12 cellular contexts compared by ENCODE assay signal in the genomic region with DNA sequence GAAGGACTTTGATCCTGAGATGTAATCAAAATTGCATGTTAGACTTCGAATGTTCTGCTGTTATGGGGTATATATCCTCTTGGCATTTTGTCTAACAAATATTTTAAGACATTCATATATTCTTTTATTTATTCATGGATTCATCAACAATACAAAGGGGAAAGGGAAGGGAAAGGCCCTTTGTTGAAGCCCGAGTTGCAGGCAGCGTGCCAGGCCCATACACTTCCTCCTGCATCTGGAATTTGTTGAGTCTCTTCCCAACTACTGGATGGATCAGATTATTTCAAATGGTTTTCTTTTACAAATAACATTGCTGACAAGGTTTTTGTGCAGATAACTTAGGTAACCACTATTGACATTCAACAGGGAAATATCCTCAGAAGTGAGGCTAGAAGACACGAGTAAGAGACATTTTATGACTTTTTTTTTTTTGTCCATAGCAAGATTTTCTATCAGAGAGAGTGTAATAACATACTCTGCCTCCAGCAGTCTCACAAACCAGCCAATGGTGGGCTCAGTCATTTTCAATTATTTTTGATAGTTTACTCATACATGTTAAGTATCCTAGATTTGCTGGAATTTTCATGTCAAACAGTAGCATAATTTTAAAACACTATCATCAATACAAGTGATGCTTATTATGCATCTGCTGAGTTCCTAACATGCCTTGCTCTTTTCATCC.
DNase-seq lines count a peak whose midpoint lies in the region; ATAC-seq, FAIRE-seq and TF ChIP-seq lines count a peak whose summit lies in the region.
"Had no signal": no experiment of that assay in that cellular context is flagged by ENCODE, and none has a peak within 500 bp of the region (broad histone marks: within the 10 kb centered on the region; RNA-seq: fewer than 3 reads in every experiment).

No MANE protein-coding gene starts in this region.

- H3K27ac Mint-ChIP-seq in IgD-negative memory B cell (peak overlapping the region in 2 of 3 donors; percentile 39 to 94), neural progenitor cell (no peak overlapping the region)

- no peaks in the 10 kb centered on the region for H4K20me1 ChIP-seq in K562 (replicated peaks; ENCODE audit: control insufficient read depth, insufficient read depth, low read length)
- no peaks in the 10 kb centered on the region for H4K20me1 ChIP-seq in neural progenitor cell (ENCODE audit: low read depth)

- no peaks in the 10 kb centered on the region for H3K27me3 ChIP-seq in K562 (ENCODE audit: control insufficient read depth in 2 of 2, insufficient read depth in 2 of 2, low read length in 2 of 2)
- H3K27me3 ChIP-seq in neural progenitor cell, result no peaks in the 10 kb centered on the region
- H3K27me3 ChIP-seq: pancreas had no signal

- BruUV-seq in K562 (replicated peaks; lab: Mats Ljungman, UMichigan), result no TSS peak

- H2AFZ ChIP-seq in K562 (ENCODE audit: low read depth, low read length), result no peak overlapping the region
- H2AFZ ChIP-seq in neural progenitor cell (replicated peaks), result no peak overlapping the region

- TF ChIP-seq EP300 in K562 (IDR thresholded peaks at IDR 0.05; ENCODE audit: low read length), result no peak

- CTCF ChIA-PET in K562 (lab: Yijun Ruan, JAX; ENCODE audit: low intra/inter-chr PET ratio), result no interaction called here

- H3K9me3 ChIP-seq in K562 (replicated peaks; ENCODE audit: control insufficient read depth, insufficient read depth, low read depth, low read length), result no peaks in the 10 kb centered on the region
- H3K9me3 ChIP-seq in neural progenitor cell (ENCODE audit: low read depth), result no peaks in the 10 kb centered on the region
- H3K9me3 ChIP-seq: pancreas had no signal

- H3K36me3 ChIP-seq in K562 (ENCODE audit: control insufficient read depth, insufficient read depth, low read length) (peaks cover 75% of the 10 kb centered on the region), neural progenitor cell (no peaks in the 10 kb centered on the region)
- H3K36me3 ChIP-seq: pancreas had no signal

- H3K9ac ChIP-seq in K562 (ENCODE audit: insufficient read depth in 1 of 2, low read depth in 2 of 2, low read length in 2 of 2) (no peak overlapping the region), neural progenitor cell (no peak overlapping the region)

- H3K36me3 Mint-ChIP-seq in IgD-negative memory B cell, result peaks cover 25% of the 10 kb centered on the region
- peaks cover 38% of the 10 kb centered on the region for H3K36me3 Mint-ChIP-seq in neural progenitor cell

- H3K4me1 ChIP-seq in K562 (replicated peaks in 1 of 2; ENCODE audit: control insufficient read depth in 2 of 2, insufficient read depth in 2 of 2, low read length in 2 of 2) (peaks cover 18 to 26% of the 10 kb centered on the region in 2 experiments), neural progenitor cell (no peaks in the 10 kb centered on the region)

- H3K9me3 Mint-ChIP-seq in IgD-negative memory B cell (no peaks in the 10 kb centered on the region), neural progenitor cell (no peaks in the 10 kb centered on the region)

- no peaks in the 10 kb centered on the region for H3F3A ChIP-seq in neural progenitor cell (ENCODE audit: low read depth)

- peaks cover 25% of the 10 kb centered on the region for H3K79me2 ChIP-seq in K562 (ENCODE audit: control insufficient read depth, insufficient read depth, low read length)
- H3K79me2 ChIP-seq in neural progenitor cell (ENCODE audit: low read depth), result peaks cover 6% of the 10 kb centered on the region

- in situ Hi-C loops in K562 (cut with MboI), result no loop called here

- H3K27me3 Mint-ChIP-seq in IgD-negative memory B cell (no peaks in the 10 kb centered on the region), neural progenitor cell (ENCODE audit: insufficient read depth, low read depth) (peaks cover 2% of the 10 kb centered on the region)

- H3K4me3 Mint-ChIP-seq in IgD-negative memory B cell (peak overlapping the region in 2 of 4 donors; percentile 42 to 76), neural progenitor cell (no peak overlapping the region)

- no peaks in the 10 kb centered on the region for H3K9me1 ChIP-seq in K562 (ENCODE audit: control insufficient read depth, insufficient read depth, low read length)

- intact Hi-C loops in K562 (cut with micrococcal nuclease), result loop anchor here (5.0 kb wide), 1 partner anchor 48 kb away; no protein-coding TSS in a partner anchor

- no peak overlapping the region for H3K4me3 ChIP-seq in K562
- H3K4me3 ChIP-seq in neural progenitor cell, result no peak overlapping the region
- H3K4me3 ChIP-seq: pancreas had no signal

- WGBS in K562 (ENCODE audit: insufficient coverage, low coverage, missing lambda C conversion rate), result 95% methylated on average over 3 of the region's 4 CpGs

- peak; percentile 30 for TF ChIP-seq CTCF in C4-2B (conservative IDR thresholded peaks at IDR 0.05)
- no peak for TF ChIP-seq CTCF in K562 (IDR thresholded peaks at IDR 0.05 in 2 of 3, conservative IDR thresholded peaks at IDR 0.05 in 1 of 3; ENCODE audit: insufficient read depth in 2 of 3, low read depth in 1 of 3, low read length in 3 of 3)
- no peak for TF ChIP-seq CTCF in neural progenitor cell (IDR thresholded peaks at IDR 0.05)

- H3K4me2 ChIP-seq in K562 (ENCODE audit: insufficient read depth, low read length), result no peak overlapping the region
- no peak overlapping the region for H3K4me2 ChIP-seq in neural progenitor cell

- ATAC-seq in K562, result no peak
- ATAC-seq: Panc1 had no signal

- no peak for TF ChIP-seq POLR2A in K562 (conservative IDR thresholded peaks at IDR 0.05)

- no peak for FAIRE-seq in K562 (lab: Jason Lieb, UNC)
- FAIRE-seq: pancreas had no signal

- H3K4me1 Mint-ChIP-seq in IgD-negative memory B cell (peaks cover 47 to 80% (median 72%) of the 10 kb centered on the region in 3 donors), neural progenitor cell (no peaks in the 10 kb centered on the region)

- H3K27ac ChIP-seq in C4-2B, result no peak overlapping the region
- H3K27ac ChIP-seq in K562 (ENCODE audit: extremely low read depth, low read depth, low read length), result no peak overlapping the region
- no peak overlapping the region for H3K27ac ChIP-seq in neural progenitor cell

- TF ChIP-seq RAD21 in K562 (CRISPR knock-in tag; conservative IDR thresholded peaks at IDR 0.05 in 1 of 2, IDR thresholded peaks at IDR 0.05 in 1 of 2), result no peak

- POLR2A ChIA-PET in K562 (lab: Yijun Ruan, JAX), result interaction anchor here (0.7 kb wide), 1 partner anchor 1436 kb away, joined by 3 read pairs; no protein-coding TSS in a partner anchor

- DNase-seq in K562 (ENCODE audit: extremely low read depth in 1 of 4, low spot score in 3 of 4), result no peak
- peak; percentile 77 to 82 for DNase-seq in lung microvascular endothelial cell (ENCODE audit: low read depth in 2 of 2)
- no peak for DNase-seq in NCI-H510A (lab: John Stamatoyannopoulos, UW)
- no peak for DNase-seq in neural progenitor cell (ENCODE audit: low spot score)
- DNase-seq in NCI-H187 (lab: John Stamatoyannopoulos, UW), result no peak
- DNase-seq: DMS79; NCI-H1436 treated with DMSO at 0.1 percent for 48 hours; pancreas; stimulated activated CD4-positive, alpha-beta T cell treated with anti-CD3 and anti-CD28 coated beads, Interleukin-4, amount 100 ng/mL, for 4 hours had no signal

TF ChIP-seq in K562, 482 proteins besides CTCF, POLR2A, EP300 and RAD21:
- TF ChIP-seq TOE1 (IDR thresholded peaks at IDR 0.05; ENCODE audit: borderline replicate concordance) (no peak), TOE1 (CRISPR knock-in tag; IDR thresholded peaks at IDR 0.05; ENCODE audit: borderline replicate concordance, low read depth) (0 out of 2 replicates have a peak, but pooled peaks have one; percentile 29), MED1 (CRISPR knock-in tag; IDR thresholded peaks at IDR 0.05; ENCODE audit: borderline replicate concordance) (no peak)

Comparison
In these comparisons a context has a peak if more than half of its experiments do, and no peak if none do; other contexts are left out.
1. DNase-seq: peak in lung microvascular endothelial cell (2 of 2); none in K562 (0 of 4), NCI-H510A (single experiment), neural progenitor cell (single experiment) and NCI-H187 (0 of 2).